ENCODE assay signal across 8 cellular contexts in genomic region chr1:41662656-41663437, GRCh38.
DNase-seq lines count a peak whose midpoint lies in the region; ATAC-seq and TF ChIP-seq lines count a peak whose summit lies in the region.

No MANE protein-coding gene starts in this region.

- H3K9me3 ChIP-seq in GM23248 (ENCODE audit: low read depth), result no peaks in the 10 kb centered on the region
- peaks cover 3% of the 10 kb centered on the region for H3K9me3 ChIP-seq in trophoblast cell (ENCODE audit: insufficient read depth, low read depth, low read length)

- H3K27me3 ChIP-seq in GM23248 (replicated peaks; ENCODE audit: insufficient read depth) (no peaks in the 10 kb centered on the region), trophoblast cell (ENCODE audit: insufficient read depth, low read length) (peaks cover 7% of the 10 kb centered on the region)

- H3K27ac Mint-ChIP-seq in activated T-helper 17 cell treated with anti-CD3 and anti-CD28 coated beads, Interleukin-2, amount 50 U/mL, for 72 hours, result peak overlapping the region; percentile 60

- H3K27me3 Mint-ChIP-seq in activated T-helper 17 cell treated with anti-CD3 and anti-CD28 coated beads, Interleukin-2, amount 50 U/mL, for 72 hours, result no peaks in the 10 kb centered on the region

- intact Hi-C loops in Right ventricle myocardium superior (cut with DNase I), result no loop called here

- H3K79me2 ChIP-seq in GM23248 (ENCODE audit: insufficient read depth) (peaks cover 24% of the 10 kb centered on the region), trophoblast cell (ENCODE audit: control insufficient read depth, insufficient read depth, low read length, poor library complexity) (no peaks in the 10 kb centered on the region)

- peaks cover 14% of the 10 kb centered on the region for H3K4me1 ChIP-seq in GM23248 (ENCODE audit: insufficient read depth)
- peaks cover 39% of the 10 kb centered on the region in 2 experiments for H3K4me1 ChIP-seq in trophoblast cell (ENCODE audit: control insufficient read depth in 1 of 2, insufficient read depth in 2 of 2, low read length in 2 of 2)

- no peaks in the 10 kb centered on the region for H3K9me3 Mint-ChIP-seq in activated T-helper 17 cell treated with anti-CD3 and anti-CD28 coated beads, Interleukin-2, amount 50 U/mL, for 72 hours

- no peaks in the 10 kb centered on the region for H4K20me1 ChIP-seq in GM23248 (ENCODE audit: insufficient read depth)

- H3K4me1 Mint-ChIP-seq in activated T-helper 17 cell treated with anti-CD3 and anti-CD28 coated beads, Interleukin-2, amount 50 U/mL, for 72 hours, result peaks cover 53% of the 10 kb centered on the region

- ATAC-seq in activated T-helper 17 cell treated with anti-CD3 and anti-CD28 coated beads, Interleukin-2, amount 50 U/mL, for 72 hours (replicated peaks), result peak; percentile 47
- peak; percentile 61 for ATAC-seq in Right ventricle myocardium superior (ENCODE audit: poor library complexity)

- H3K14ac ChIP-seq in trophoblast cell (ENCODE audit: low read length), result no peak overlapping the region

- H2BK12ac ChIP-seq in trophoblast cell (ENCODE audit: low read length), result no peak overlapping the region

- DNase-seq in GM12864 (ENCODE audit: low read depth) (no peak), GM23248 (peak; percentile 91), NAMALWA (ENCODE audit: low spot score) (peak; percentile 63), Right ventricle myocardium superior (peak; percentile 61), trophoblast cell (peak; percentile 78 to 90), GDM1 (lab: John Stamatoyannopoulos, UW) (no peak), NCI-H2107 (lab: John Stamatoyannopoulos, UW) (no peak)

- no peak overlapping the region for H2AK5ac ChIP-seq in trophoblast cell (ENCODE audit: low read length)

- H3K9me2 ChIP-seq in GM23248 (ENCODE audit: insufficient read depth), result no peaks in the 10 kb centered on the region

- TF ChIP-seq CTCF in GM12864 (IDR thresholded peaks at IDR 0.05; ENCODE audit: low read depth, low read length, missing control alignments), result no peak

- peak overlapping the region; percentile 33 for H4K91ac ChIP-seq in trophoblast cell (ENCODE audit: low read depth, low read length)

- H3K36me3 Mint-ChIP-seq in activated T-helper 17 cell treated with anti-CD3 and anti-CD28 coated beads, Interleukin-2, amount 50 U/mL, for 72 hours (ENCODE audit: low read depth), result peaks cover 39% of the 10 kb centered on the region

- in situ Hi-C loops in GM23248 (cut with MboI), result no loop called here

- no peak overlapping the region for H3K4ac ChIP-seq in trophoblast cell (ENCODE audit: low read depth, low read length)

- 14% methylated on average over 21 to 22 of the region's 41 CpGs for WGBS in GM23248 (ENCODE audit: low coverage in 1 of 2, low lambda C conversion rate in 2 of 2, missing lambda C conversion rate in 2 of 2), 2 experiments
- WGBS in trophoblast cell (ENCODE audit: extremely low coverage, insufficient coverage, insufficient read length), result no CpG with 5 or more reads among the region's 41 CpGs

- no peaks in the 10 kb centered on the region for H3K36me3 ChIP-seq in GM23248 (ENCODE audit: low read depth)
- H3K36me3 ChIP-seq in trophoblast cell (ENCODE audit: control insufficient read depth in 1 of 2, insufficient read depth in 2 of 2, low read length in 2 of 2), result no peaks in the 10 kb centered on the region

- H3K4me3 Mint-ChIP-seq in activated T-helper 17 cell treated with anti-CD3 and anti-CD28 coated beads, Interleukin-2, amount 50 U/mL, for 72 hours, result peak overlapping the region; percentile 62

- H3K27ac ChIP-seq in GM23248, result peak overlapping the region; percentile 69
- H3K27ac ChIP-seq in trophoblast cell (ENCODE audit: low read depth, low read length), result no peak overlapping the region

- H4K12ac ChIP-seq in trophoblast cell (ENCODE audit: low read depth, low read length), result no peak overlapping the region

- no peak overlapping the region for H4K8ac ChIP-seq in trophoblast cell (ENCODE audit: low read depth, low read length)

- H3K4me3 ChIP-seq in GM12864 (ENCODE audit: low read depth, low read length) (peak overlapping the region; percentile 79), GM23248 (peak overlapping the region; percentile 79), trophoblast cell (ENCODE audit: low read depth, low read length) (peak overlapping the region; percentile 71)

- H3K23ac ChIP-seq in trophoblast cell (ENCODE audit: low read length), result no peak overlapping the region

- no peak overlapping the region for H3K18ac ChIP-seq in trophoblast cell (ENCODE audit: low read length)

- peaks cover 9% of the 10 kb centered on the region for H3K79me1 ChIP-seq in trophoblast cell (ENCODE audit: low read length)

- no peak overlapping the region for H2BK5ac ChIP-seq in trophoblast cell (ENCODE audit: low read depth, low read length, poor library complexity)

- H3F3A ChIP-seq in GM23248 (ENCODE audit: insufficient read depth), result 0 out of 2 replicates have a peak, but pooled peaks cover 4% of the 10 kb centered on the region

- H3K9ac ChIP-seq in GM23248 (peak overlapping the region; percentile 88), trophoblast cell (ENCODE audit: low read length) (peak overlapping the region; percentile 30)

- no peak overlapping the region for H2BK120ac ChIP-seq in trophoblast cell (ENCODE audit: insufficient read depth, low read length, poor library complexity)

- peak overlapping the region; percentile 66 for H2AFZ ChIP-seq in GM23248
- peak overlapping the region; percentile 60 for H2AFZ ChIP-seq in trophoblast cell (ENCODE audit: insufficient read depth, low read length, poor library complexity)

- peak overlapping the region; percentile 88 for H3K4me2 ChIP-seq in GM23248 (ENCODE audit: unreplicated experiment)
- peak overlapping the region; percentile 77 for H3K4me2 ChIP-seq in trophoblast cell (ENCODE audit: low read length)

Comparison
In these comparisons a context has a peak if more than half of its experiments do, and no peak if none do; other contexts are left out.
1. DNase-seq: peak in GM23248 (single experiment), NAMALWA (single experiment), Right ventricle myocardium superior (single experiment) and trophoblast cell (2 of 2); none in GM12864 (single experiment), GDM1 (single experiment) and NCI-H2107 (single experiment).
2. Peak in every context shown above with its lines, with median percentiles within 50 percentile points of each other: H3K4me3 ChIP-seq.